14 cellular contexts compared by ENCODE assay signal in genomic region chr4:102139132-102139573, GRCh38.
A peak's percentile ranks its signal among the peaks of the same experiment; 100 is the strongest.
DNase-seq lines count a peak whose midpoint lies in the region; TF ChIP-seq lines count a peak whose summit lies in the region.
"Had no signal": no experiment of that assay in that cellular context is flagged by ENCODE, and none has a peak within 500 bp of the region (broad histone marks: within the 10 kb centered on the region; RNA-seq: fewer than 3 reads in every experiment).

No MANE protein-coding gene starts in this region.

- CTCF ChIA-PET in mammary epithelial cell (lab: Charles Lee; ENCODE audit: low non-redundant PET) = no interaction called here

- in situ Hi-C loops in Caki2 (cut with HindIII; ENCODE audit: low pct_unique_long_range_greater_than_20kb, low sequenced_read_pairs) = no loop called here
- in situ Hi-C loops in mammary epithelial cell (cut with MboI; ENCODE audit: low sequenced_read_pairs in 2 of 2) = no loop called here
- in situ Hi-C loops in HAP-1 (cut with MboI; ENCODE audit: low sequenced_read_pairs) = no loop called here

- H3K27me3 ChIP-seq in mammary epithelial cell (ENCODE audit: insufficient read depth, low read length) (no peaks in the 10 kb centered on the region), kidney epithelial cell (ENCODE audit: control insufficient read depth, insufficient read depth, low read length) (no peaks in the 10 kb centered on the region), HAP-1 (ENCODE audit: low read depth) (no peaks in the 10 kb centered on the region), osteoblast (ENCODE audit: insufficient read depth, low read length) (no peaks in the 10 kb centered on the region)
- H3K27me3 ChIP-seq: uterus had no signal

- TF ChIP-seq CTCF in LNCaP clone FGC (IDR thresholded peaks at IDR 0.05; ENCODE audit: control insufficient read depth, extremely low read depth, insufficient read depth) (no peak), mammary epithelial cell (conservative IDR thresholded peaks at IDR 0.05 in 1 of 2, IDR thresholded peaks at IDR 0.05 in 1 of 2; ENCODE audit: extremely low read depth in 1 of 2, insufficient read depth in 1 of 2, low read depth in 1 of 2, low read length in 2 of 2) (no peak), kidney epithelial cell (IDR thresholded peaks at IDR 0.05; ENCODE audit: insufficient read depth, low read length, poor library complexity, severe bottlenecking) (no peak), osteoblast (IDR thresholded peaks at IDR 0.05; ENCODE audit: extremely low read depth, low read depth, low read length) (no peak)

- 0% methylated on average over 2 of the region's 2 CpGs for WGBS in mammary epithelial cell (ENCODE audit: low coverage, missing lambda C conversion rate)

- DNase-seq in Caki2 (ENCODE audit: low read depth) (peak; percentile 13), LNCaP clone FGC (ENCODE audit: low read depth) (peak; percentile 31), mammary epithelial cell (peak; percentile 89), kidney epithelial cell (ENCODE audit: low read depth) (peak; percentile 16), HAP-1 (ENCODE audit: low spot score in 2 of 2) (no peak), OCI-M1 (lab: John Stamatoyannopoulos, UW) (no peak), osteoblast (ENCODE audit: insufficient read length, low spot score, missing footprints) (no peak)
- no peak for DNase-seq in stimulated activated CD4-positive, alpha-beta T cell treated with anti-CD3 and anti-CD28 coated beads, Interleukin-15, amount 100 ng/mL, for 24 hours
- DNase-seq: activated CD4-positive, alpha-beta T cell treated with anti-CD3 and anti-CD28 coated beads, Interleukin-2, amount 50 U/mL, for 4 hours; activated naive CD4-positive, alpha-beta T cell; Caco-2; SW 1271 had no signal

- H3K9ac ChIP-seq in mammary epithelial cell (ENCODE audit: insufficient read depth, low read length) = no peak overlapping the region

- peak overlapping the region; percentile 5 for H3K4me2 ChIP-seq in mammary epithelial cell (ENCODE audit: insufficient read depth, low read depth, low read length)
- no peak overlapping the region for H3K4me2 ChIP-seq in osteoblast (ENCODE audit: insufficient read depth, low read length)

- no peak overlapping the region for H3K4me3 ChIP-seq in LNCaP clone FGC (ENCODE audit: low read depth, low read length)
- H3K4me3 ChIP-seq in mammary epithelial cell (replicated peaks in 1 of 3; ENCODE audit: insufficient read depth in 1 of 3, low read depth in 2 of 3, low read length in 3 of 3) = no peak overlapping the region
- no peak overlapping the region for H3K4me3 ChIP-seq in kidney epithelial cell (ENCODE audit: low read depth, low read length)
- no peak overlapping the region for H3K4me3 ChIP-seq in HAP-1
- H3K4me3 ChIP-seq in osteoblast (ENCODE audit: insufficient read depth, low read length) = no peak overlapping the region
- H3K4me3 ChIP-seq: coronary artery, uterus had no signal

- H3K36me3 ChIP-seq in mammary epithelial cell (ENCODE audit: insufficient read depth, low read length) (no peaks in the 10 kb centered on the region), kidney epithelial cell (ENCODE audit: control insufficient read depth, insufficient read depth, low read length) (no peaks in the 10 kb centered on the region), HAP-1 (replicated peaks) (no peaks in the 10 kb centered on the region), osteoblast (ENCODE audit: insufficient read depth, low read length) (no peaks in the 10 kb centered on the region)
- H3K36me3 ChIP-seq: uterus had no signal

- no peaks in the 10 kb centered on the region for H3K79me2 ChIP-seq in mammary epithelial cell (ENCODE audit: insufficient read depth, low read length)
- no peaks in the 10 kb centered on the region for H3K79me2 ChIP-seq in osteoblast (ENCODE audit: insufficient read depth, low read length)

- H3K27ac ChIP-seq in mammary epithelial cell (ENCODE audit: insufficient read depth, low read depth, low read length) = no peak overlapping the region
- H3K27ac ChIP-seq in osteoblast (ENCODE audit: low read depth, low read length) = no peak overlapping the region
- H3K27ac ChIP-seq: coronary artery had no signal

- H3K9me3 ChIP-seq in mammary epithelial cell (replicated peaks; ENCODE audit: insufficient read depth, low read length) = no peaks in the 10 kb centered on the region
- H3K9me3 ChIP-seq in HAP-1 = no peaks in the 10 kb centered on the region
- no peaks in the 10 kb centered on the region for H3K9me3 ChIP-seq in osteoblast (ENCODE audit: low read depth, low read length)
- H3K9me3 ChIP-seq: Caco-2, uterus had no signal

- intact Hi-C loops in mammary epithelial cell (cut with micrococcal nuclease) = no loop called here

- H4K20me1 ChIP-seq in mammary epithelial cell (ENCODE audit: insufficient read depth, low read length) (no peaks in the 10 kb centered on the region), osteoblast (ENCODE audit: insufficient read depth, low read length) (no peaks in the 10 kb centered on the region)

- dilution Hi-C loops in mammary epithelial cell (cut with HindIII; ENCODE audit: low sequenced_read_pairs) = no loop called here

- H2AFZ ChIP-seq in mammary epithelial cell (ENCODE audit: low read depth, low read length) (no peak overlapping the region), osteoblast (ENCODE audit: low read length) (no peak overlapping the region)

- peaks cover 15% of the 10 kb centered on the region for H3K4me1 ChIP-seq in mammary epithelial cell (ENCODE audit: insufficient read depth, low read length)
- no peaks in the 10 kb centered on the region for H3K4me1 ChIP-seq in HAP-1
- peaks cover 5% of the 10 kb centered on the region for H3K4me1 ChIP-seq in osteoblast (ENCODE audit: insufficient read depth, low read length)
- H3K4me1 ChIP-seq: Caco-2, uterus had no signal

- no TSS peak for BruUV-seq in mammary epithelial cell (replicated peaks; lab: Mats Ljungman, UMichigan)

Comparison
In these comparisons a context has a peak if more than half of its experiments do, and no peak if none do; other contexts are left out.
1. DNase-seq: peak in Caki2 (single experiment), LNCaP clone FGC (single experiment), mammary epithelial cell (single experiment) and kidney epithelial cell (single experiment); none in HAP-1 (0 of 2), OCI-M1 (single experiment), stimulated activated CD4-positive, alpha-beta T cell treated with anti-CD3 and anti-CD28 coated beads, Interleukin-15, amount 100 ng/mL, for 24 hours (single experiment) and osteoblast (single experiment).